In the genomic region with DNA sequence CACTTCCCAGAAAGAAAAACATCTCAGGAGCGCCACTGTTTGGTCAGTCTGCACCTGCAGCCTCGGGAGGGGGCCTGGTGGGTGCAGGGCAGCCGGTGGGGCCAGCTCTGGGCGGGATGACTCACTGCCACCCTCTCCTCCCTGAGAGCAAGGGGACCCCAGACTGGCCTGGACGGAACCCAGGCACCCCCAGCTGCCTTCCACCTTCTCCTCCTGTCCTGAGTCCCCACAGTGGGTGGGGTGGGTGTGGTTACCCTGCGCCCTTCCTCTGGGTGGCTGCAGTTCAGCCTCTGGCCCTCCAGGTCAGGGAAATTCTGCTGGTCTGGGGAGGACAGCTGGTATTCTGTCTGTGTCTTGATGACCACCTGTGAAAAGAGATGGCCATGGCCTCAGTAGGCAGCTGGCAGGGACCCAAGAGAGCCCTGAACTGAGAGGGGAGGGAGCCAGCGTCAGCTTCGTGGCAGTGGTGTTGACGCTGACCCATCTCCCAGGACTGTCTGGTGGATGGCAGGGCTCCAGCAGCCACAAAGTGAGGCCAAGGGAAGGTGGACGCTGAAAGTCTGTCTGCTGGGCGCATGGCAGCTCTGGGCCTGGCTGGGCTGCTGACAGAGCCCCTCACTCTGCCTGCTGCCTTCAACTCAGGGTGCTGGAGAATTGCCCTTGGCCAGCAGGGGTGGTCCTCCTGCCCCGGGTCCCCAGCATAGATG, we compare ENCODE assay signal across 1 cellular context.
TF ChIP-seq lines count a peak whose summit lies in the region.

No MANE protein-coding gene starts in this region.

TF ChIP-seq in HEK293, 187 proteins besides CTCF, POLR2A, EP300 and RAD21 (continued from another document):
- TF ChIP-seq, protein P1, sequence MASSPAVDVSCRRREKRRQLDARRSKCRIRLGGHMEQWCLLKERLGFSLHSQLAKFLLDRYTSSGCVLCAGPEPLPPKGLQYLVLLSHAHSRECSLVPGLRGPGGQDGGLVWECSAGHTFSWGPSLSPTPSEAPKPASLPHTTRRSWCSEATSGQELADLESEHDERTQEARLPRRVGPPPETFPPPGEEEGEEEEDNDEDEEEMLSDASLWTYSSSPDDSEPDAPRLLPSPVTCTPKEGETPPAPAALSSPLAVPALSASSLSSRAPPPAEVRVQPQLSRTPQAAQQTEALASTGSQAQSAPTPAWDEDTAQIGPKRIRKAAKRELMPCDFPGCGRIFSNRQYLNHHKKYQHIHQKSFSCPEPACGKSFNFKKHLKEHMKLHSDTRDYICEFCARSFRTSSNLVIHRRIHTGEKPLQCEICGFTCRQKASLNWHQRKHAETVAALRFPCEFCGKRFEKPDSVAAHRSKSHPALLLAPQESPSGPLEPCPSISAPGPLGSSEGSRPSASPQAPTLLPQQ (tag by site-specific recombination; IDR thresholded peaks at IDR 0.05) = peak; percentile 62
- 0 out of 2 replicates have a peak, but pooled peaks have one; percentile 5 for TF ChIP-seq ZIC2 (tag by site-specific recombination; IDR thresholded peaks at IDR 0.05)
